Comparison of ENCODE assay signal across 23 cellular contexts in the genomic region with DNA sequence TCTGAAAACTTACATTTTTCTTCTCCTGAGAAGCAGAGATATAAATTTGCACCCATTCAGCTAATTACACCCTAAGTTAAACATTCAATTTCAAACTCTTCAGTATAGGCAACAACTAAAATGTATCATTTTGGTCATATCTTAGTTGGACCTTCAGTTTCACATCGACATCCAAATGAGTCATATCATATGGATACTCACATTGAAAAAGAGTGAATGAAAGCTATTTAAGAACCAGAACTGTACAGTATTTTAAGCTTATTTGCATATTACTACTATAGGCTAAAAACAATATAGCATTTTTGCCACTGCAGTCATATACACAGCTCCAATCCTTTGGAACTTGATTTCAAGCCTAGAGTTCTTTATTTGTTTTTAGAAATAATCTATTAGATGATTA. TPM values are rescaled to one million over a fixed set of nuclear protein-coding genes. Genes with fewer than 3 reads are reported as not detected.
DNase-seq lines count a peak whose midpoint lies in the region; ATAC-seq and TF ChIP-seq lines count a peak whose summit lies in the region.
"Had no signal": no experiment of that assay in that cellular context is flagged by ENCODE, and none has a peak within 500 bp of the region (broad histone marks: within the 10 kb centered on the region; RNA-seq: fewer than 3 reads in every experiment).

No MANE protein-coding gene starts in this region.

- no peak overlapping the region for H3K4me3 Mint-ChIP-seq in activated T-cell treated with anti-CD3 and anti-CD28 coated beads, Interleukin-2, amount 50 U/mL, for 4 hours
- H3K4me3 Mint-ChIP-seq in progenitor cell of endocrine pancreas (ENCODE audit: low read depth): no peak overlapping the region
- no peak overlapping the region for H3K4me3 Mint-ChIP-seq in activated CD4-positive, alpha-beta T cell treated with anti-CD3 and anti-CD28 coated beads, Interleukin-2, amount 10 ng/mL, durations not matched to agents 24 days and 14 days
- H3K4me3 Mint-ChIP-seq: B cell, CD14-positive monocyte had no signal

- ATAC-seq in activated T-cell treated with anti-CD3 and anti-CD28 coated beads, Interleukin-2, amount 50 U/mL, for 4 hours: peak; percentile 70 to 74
- peak; percentile 87 for ATAC-seq in GM18520 (IDR thresholded peaks at IDR 0.05; ENCODE audit: unreplicated experiment)
- peak; percentile 49 for ATAC-seq in HG02885 (IDR thresholded peaks at IDR 0.05; ENCODE audit: poor library complexity, unreplicated experiment)
- no peak for ATAC-seq in psoas muscle
- ATAC-seq: A549 had no signal

- H3K4me3 ChIP-seq in psoas muscle: no peak overlapping the region
- H3K4me3 ChIP-seq: A549, SJCRH30 had no signal

- no peak for DNase-seq in activated T-cell treated with anti-CD3 and anti-CD28 coated beads, Interleukin-2, amount 50 U/mL, for 4 hours
- no peak for DNase-seq in activated T-cell treated with anti-CD3 and anti-CD28 coated beads, Interleukin-2, amount 50 U/mL, for 48 hours
- no peak for DNase-seq in psoas muscle
- DNase-seq in progenitor cell of endocrine pancreas (ENCODE audit: low spot score, unreplicated experiment): no peak
- DNase-seq in activated CD4-positive, alpha-beta T cell treated with anti-CD3 and anti-CD28 coated beads, Interleukin-2, amount 10 ng/mL, durations not matched to agents 24 days and 14 days: no peak
- DNase-seq in ureter (ENCODE audit: low spot score): no peak
- DNase-seq: DMS53, EL, GF-D8, H7, Karpas-422, NCI-H1694, NCI-H2081, NCI-H2171, NCI-H345, NCI-H524 treated with DMSO at 0.1 percent for 48 hours, NCI-H82, SJCRH30 had no signal

- H3K27ac Mint-ChIP-seq in progenitor cell of endocrine pancreas: no peak overlapping the region
- no peak overlapping the region for H3K27ac Mint-ChIP-seq in activated CD4-positive, alpha-beta T cell treated with anti-CD3 and anti-CD28 coated beads, Interleukin-2, amount 10 ng/mL, durations not matched to agents 24 days and 14 days
- H3K27ac Mint-ChIP-seq: B cell had no signal

- peaks cover 84% of the 10 kb centered on the region for H3K4me1 ChIP-seq in psoas muscle

- H3K27me3 Mint-ChIP-seq in activated T-cell treated with anti-CD3 and anti-CD28 coated beads, Interleukin-2, amount 50 U/mL, for 4 hours (ENCODE audit: low read depth): no peaks in the 10 kb centered on the region
- H3K27me3 Mint-ChIP-seq in progenitor cell of endocrine pancreas: no peaks in the 10 kb centered on the region
- no peaks in the 10 kb centered on the region for H3K27me3 Mint-ChIP-seq in activated CD4-positive, alpha-beta T cell treated with anti-CD3 and anti-CD28 coated beads, Interleukin-2, amount 10 ng/mL, durations not matched to agents 24 days and 14 days
- H3K27me3 Mint-ChIP-seq: B cell had no signal

- intact Hi-C loops in psoas muscle (cut with DNase I): no loop called here
- intact Hi-C loops in activated CD4-positive, alpha-beta T cell treated with anti-CD3 and anti-CD28 coated beads, Interleukin-2, amount 10 ng/mL, durations not matched to agents 24 days and 14 days (cut with micrococcal nuclease): no loop called here

- peaks cover 0 to 5% of the 10 kb centered on the region in 2 donors for H3K36me3 ChIP-seq in psoas muscle (ENCODE audit: insufficient read depth in 1 of 2, low read depth in 1 of 2)

- H3K27ac ChIP-seq in psoas muscle: peak overlapping the region; percentile 72
- H3K27ac ChIP-seq: A549, SJCRH30 had no signal

- H3K9me3 ChIP-seq in psoas muscle: no peaks in the 10 kb centered on the region
- H3K9me3 ChIP-seq: A549, SJCRH30 had no signal

- peaks cover 35% of the 10 kb centered on the region for H3K36me3 Mint-ChIP-seq in activated T-cell treated with anti-CD3 and anti-CD28 coated beads, Interleukin-2, amount 50 U/mL, for 4 hours (ENCODE audit: insufficient read depth)
- peaks cover 13% of the 10 kb centered on the region for H3K36me3 Mint-ChIP-seq in progenitor cell of endocrine pancreas (ENCODE audit: insufficient read depth)
- peaks cover 43% of the 10 kb centered on the region for H3K36me3 Mint-ChIP-seq in activated CD4-positive, alpha-beta T cell treated with anti-CD3 and anti-CD28 coated beads, Interleukin-2, amount 10 ng/mL, durations not matched to agents 24 days and 14 days (ENCODE audit: low read depth)

- peaks cover 6% of the 10 kb centered on the region for H3K9me3 Mint-ChIP-seq in activated T-cell treated with anti-CD3 and anti-CD28 coated beads, Interleukin-2, amount 50 U/mL, for 4 hours
- H3K9me3 Mint-ChIP-seq in progenitor cell of endocrine pancreas (ENCODE audit: low read depth): peaks cover 12% of the 10 kb centered on the region
- peaks cover 4% of the 10 kb centered on the region for H3K9me3 Mint-ChIP-seq in activated CD4-positive, alpha-beta T cell treated with anti-CD3 and anti-CD28 coated beads, Interleukin-2, amount 10 ng/mL, durations not matched to agents 24 days and 14 days

- H3K27me3 ChIP-seq in psoas muscle (ENCODE audit: insufficient read depth in 3 of 3, low read length in 2 of 3): no peaks in the 10 kb centered on the region
- H3K27me3 ChIP-seq: SJCRH30 had no signal

- 92 to 98% (median 96%) methylated on average over 1 of the region's 1 CpG for WGBS in psoas muscle, 3 donors

- peaks cover 60% of the 10 kb centered on the region for H3K4me1 Mint-ChIP-seq in activated T-cell treated with anti-CD3 and anti-CD28 coated beads, Interleukin-2, amount 50 U/mL, for 4 hours (ENCODE audit: low read depth)
- H3K4me1 Mint-ChIP-seq in progenitor cell of endocrine pancreas (ENCODE audit: low read depth): peaks cover 32% of the 10 kb centered on the region
- H3K4me1 Mint-ChIP-seq in activated CD4-positive, alpha-beta T cell treated with anti-CD3 and anti-CD28 coated beads, Interleukin-2, amount 10 ng/mL, durations not matched to agents 24 days and 14 days: peaks cover 22% of the 10 kb centered on the region

- TF ChIP-seq CTCF in psoas muscle (IDR thresholded peaks at IDR 0.05) (no peak), progenitor cell of endocrine pancreas (IDR thresholded peaks at IDR 0.05; ENCODE audit: unreplicated experiment) (no peak)

RNA-seq across cellular contexts. Expression of a gene that starts 33.6 kb away (rescaled TPM):
- 10 to 100 TPM; 28.3 to 31.1 (median 28.4) TPM for total RNA-seq in activated T-cell treated with anti-CD3 and anti-CD28 coated beads, Interleukin-2, amount 50 U/mL, for 4 hours
- total RNA-seq in psoas muscle (100 to 1,000 TPM; 104 to 149 (median 116) TPM), progenitor cell of endocrine pancreas (48.8 and 50.3 TPM in 2 replicates), ureter (59.3 TPM)
- polyA plus RNA-seq in psoas muscle: 10 to 100 TPM; 20.0 to 59.3 (median 53.8) TPM
- 27.3 and 29.0 TPM in 2 replicates for total RNA-seq in activated CD4-positive, alpha-beta T cell treated with anti-CD3 and anti-CD28 coated beads, Interleukin-2, amount 10 ng/mL, durations not matched to agents 24 days and 14 days

Comparison
In these comparisons a context has a peak if more than half of its experiments do, and no peak if none do; other contexts are left out.
1. ATAC-seq: peak in activated T-cell treated with anti-CD3 and anti-CD28 coated beads, Interleukin-2, amount 50 U/mL, for 4 hours (2 of 2), GM18520 (single experiment) and HG02885 (single experiment); none in psoas muscle (0 of 4).